ENCODE assay signal across 8 cellular contexts in the genomic region with DNA sequence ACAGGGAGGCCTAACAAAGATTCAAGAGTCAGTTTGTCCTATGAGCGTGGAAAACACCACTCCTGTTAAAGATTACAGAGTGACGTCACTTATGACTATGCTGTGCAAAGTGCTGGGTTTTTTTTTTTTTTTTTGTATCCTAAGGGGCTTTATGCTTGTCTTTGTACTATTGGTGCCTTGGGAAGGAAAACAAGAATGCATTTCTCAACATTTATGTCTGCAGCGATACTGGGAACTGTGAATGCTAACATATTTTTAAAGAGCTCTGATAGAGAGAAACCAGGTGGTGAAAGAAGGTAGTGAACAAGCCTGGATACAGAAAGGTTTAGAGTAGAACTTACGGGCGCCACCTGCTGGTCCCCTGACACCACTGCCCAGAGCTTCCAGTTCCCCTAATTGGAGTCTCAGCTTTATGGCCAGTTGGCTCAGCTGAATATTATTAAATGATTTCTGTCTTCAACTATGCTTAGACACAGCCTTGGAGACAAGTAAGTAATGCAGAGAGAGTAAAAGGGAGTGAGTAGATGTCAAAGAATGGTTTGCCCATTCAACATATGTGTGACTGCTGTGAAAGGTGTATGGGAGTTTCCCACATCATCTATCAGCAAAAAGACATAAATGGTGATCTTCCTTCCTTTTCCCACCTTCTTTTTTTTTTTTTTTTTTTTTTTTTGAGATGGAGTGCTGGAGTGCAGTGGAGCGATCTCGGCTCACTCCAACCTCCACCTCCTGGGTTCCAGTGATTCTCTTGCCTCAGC.
DNase-seq lines count a peak whose midpoint lies in the region; ATAC-seq and TF ChIP-seq lines count a peak whose summit lies in the region.

No MANE protein-coding gene starts in this region.

- ATAC-seq in GM18907 (IDR thresholded peaks at IDR 0.05; ENCODE audit: unreplicated experiment) (peak; percentile 96), HG03108 (IDR thresholded peaks at IDR 0.05; ENCODE audit: unreplicated experiment) (peak; percentile 94)
- ATAC-seq in activated CD4-positive, CD25-positive, alpha-beta regulatory T cell treated with anti-CD3 and anti-CD28 coated beads, Interleukin-2, amount 50 U/mL, for 24 hours, result peak; percentile 89 to 94

- H3K27ac ChIP-seq in caudate nucleus (ENCODE audit: low read depth, low read length), result no peak overlapping the region

- DNase-seq in AG09319 (ENCODE audit: extremely low read depth, low read depth) (peak; percentile 56), NCI-H226 (peak; percentile 62), caudate nucleus (lab: John Stamatoyannopoulos, UW) (peak in 53 of 61 donors; percentile 2 to 78 (median 29)), kidney glomerular epithelial cell (lab: John Stamatoyannopoulos, UW) (peak; percentile 91)
- peak; percentile 70 to 75 for DNase-seq in stimulated activated CD4-positive, alpha-beta T cell treated with anti-CD3 and anti-CD28 coated beads, Interleukin-2, amount 100 ng/mL, for 48 hours

- peak; percentile 98 for TF ChIP-seq CTCF in AG09319 (IDR thresholded peaks at IDR 0.05; ENCODE audit: low read depth, low read length)

Comparison
In these comparisons a context has a peak if more than half of its experiments do, and no peak if none do; other contexts are left out.
1. DNase-seq: peak in every context shown above with its lines; median percentile 91 in kidney glomerular epithelial cell; 72 in stimulated activated CD4-positive, alpha-beta T cell treated with anti-CD3 and anti-CD28 coated beads, Interleukin-2, amount 100 ng/mL, for 48 hours; 62 in NCI-H226; 56 in AG09319; 29 in caudate nucleus.